ENCODE assay signal across 8 cellular contexts in the genomic region with DNA sequence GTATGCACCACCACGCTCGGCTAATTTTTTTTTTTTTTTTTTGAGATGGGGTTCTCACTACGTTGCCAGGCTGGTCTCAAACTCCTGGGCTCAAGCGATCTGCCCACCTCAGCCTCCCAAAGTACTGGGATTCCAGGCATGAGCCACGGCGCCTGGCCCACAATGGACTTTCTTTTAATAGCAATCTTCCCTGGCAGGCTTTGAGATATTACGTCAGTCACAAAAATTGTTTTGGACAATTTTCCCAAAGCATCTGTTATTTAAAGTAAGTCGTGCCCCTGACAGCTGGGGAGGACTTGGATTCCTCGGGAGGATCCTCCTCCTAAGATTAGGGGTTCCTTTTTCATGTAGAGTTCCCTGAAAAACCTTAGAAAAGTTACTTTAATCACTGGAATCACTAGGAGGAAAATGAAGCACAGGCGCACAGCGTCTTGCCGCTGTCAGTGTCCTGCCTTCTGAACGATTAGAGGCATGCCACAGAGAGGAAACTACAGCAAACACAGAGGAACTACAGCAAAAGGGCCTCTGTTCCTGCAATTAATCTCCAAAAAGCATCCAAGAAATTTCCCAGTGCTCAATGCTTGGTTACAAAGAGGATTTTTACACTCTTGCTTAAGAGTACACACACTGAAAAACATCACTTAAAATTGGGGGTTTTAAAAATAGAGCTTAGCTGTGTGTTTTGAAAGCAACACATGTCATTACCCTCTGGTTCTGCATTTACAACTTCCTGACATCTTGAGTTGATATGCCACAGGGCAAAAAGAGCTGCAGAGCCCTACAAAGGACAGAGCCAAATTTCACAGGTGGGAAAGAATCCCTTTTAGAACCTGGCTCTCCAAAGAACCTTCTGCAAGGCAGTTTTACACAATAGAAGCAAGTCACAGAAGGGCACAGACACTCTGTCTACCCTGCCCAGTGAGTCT. TPM values are rescaled to one million over a fixed set of nuclear protein-coding genes. Genes with fewer than 3 reads are reported as not detected.
DNase-seq lines count a peak whose midpoint lies in the region; ATAC-seq, FAIRE-seq and TF ChIP-seq lines count a peak whose summit lies in the region.

No MANE protein-coding gene starts in this region.

- H3K9me3 ChIP-seq in right atrium auricular region (no peaks in the 10 kb centered on the region), stomach smooth muscle (ENCODE audit: control insufficient read depth in 2 of 2, low read length in 2 of 2) (no peaks in the 10 kb centered on the region)

- peak overlapping the region; percentile 15 for H3K27ac Mint-ChIP-seq in activated naive CD8-positive, alpha-beta T cell treated with anti-CD3 and anti-CD28 coated beads, Interleukin-2, amount 10 ng/mL, durations not matched to agents 7 days and 5 days
- H3K27ac Mint-ChIP-seq in glutamatergic neuron (ENCODE audit: unreplicated experiment) = no peak overlapping the region

- H3K36me3 Mint-ChIP-seq in activated naive CD8-positive, alpha-beta T cell treated with anti-CD3 and anti-CD28 coated beads, Interleukin-2, amount 10 ng/mL, durations not matched to agents 7 days and 5 days = peaks cover 15% of the 10 kb centered on the region
- H3K36me3 Mint-ChIP-seq in glutamatergic neuron (ENCODE audit: unreplicated experiment) = no peaks in the 10 kb centered on the region

- FAIRE-seq in GM12892 (lab: Jason Lieb, UNC) = peak; percentile 63

- H3K4me1 ChIP-seq in right atrium auricular region (peaks cover 0 to 90% of the 10 kb centered on the region in 2 donors), stomach smooth muscle (ENCODE audit: control insufficient read depth, insufficient read depth, low read length) (peaks cover 91% of the 10 kb centered on the region)

- peaks cover 40% of the 10 kb centered on the region for H3K4me1 Mint-ChIP-seq in activated naive CD8-positive, alpha-beta T cell treated with anti-CD3 and anti-CD28 coated beads, Interleukin-2, amount 10 ng/mL, durations not matched to agents 7 days and 5 days
- H3K4me1 Mint-ChIP-seq in glutamatergic neuron (ENCODE audit: low read depth, unreplicated experiment) = no peaks in the 10 kb centered on the region

- H3K9me3 Mint-ChIP-seq in activated naive CD8-positive, alpha-beta T cell treated with anti-CD3 and anti-CD28 coated beads, Interleukin-2, amount 10 ng/mL, durations not matched to agents 7 days and 5 days = no peaks in the 10 kb centered on the region
- H3K9me3 Mint-ChIP-seq in glutamatergic neuron (ENCODE audit: unreplicated experiment) = peaks cover 7% of the 10 kb centered on the region

- H3K4me3 ChIP-seq in right atrium auricular region (peak overlapping the region in 1 of 2 donors; percentile 18), stomach smooth muscle (ENCODE audit: low read length in 2 of 2) (peak overlapping the region; percentile 47 to 49)

- H3K4me3 Mint-ChIP-seq in activated naive CD8-positive, alpha-beta T cell treated with anti-CD3 and anti-CD28 coated beads, Interleukin-2, amount 10 ng/mL, durations not matched to agents 7 days and 5 days = no peak overlapping the region
- no peak overlapping the region for H3K4me3 Mint-ChIP-seq in glutamatergic neuron (ENCODE audit: unreplicated experiment)

- DNase-seq in GM12892 (ENCODE audit: insufficient read length) = no peak
- peak; percentile 3 for DNase-seq in activated naive CD8-positive, alpha-beta T cell treated with anti-CD3 and anti-CD28 coated beads, Interleukin-2, amount 10 ng/mL, durations not matched to agents 7 days and 5 days
- peak; percentile 84 for DNase-seq in right atrium auricular region (ENCODE audit: low spot score)
- DNase-seq in kidney glomerular epithelial cell (lab: John Stamatoyannopoulos, UW) = no peak
- no peak for DNase-seq in activated T-cell treated with anti-CD3 and anti-CD28 coated beads, Interleukin-2, amount 50 U/mL, for 1 hour
- DNase-seq in GM10266 (ENCODE audit: extremely low spot score) = no peak
- no peak for DNase-seq in glutamatergic neuron

- POLR2A ChIA-PET in activated naive CD8-positive, alpha-beta T cell treated with anti-CD3 and anti-CD28 coated beads, Interleukin-2, amount 10 ng/mL, durations not matched to agents 7 days and 5 days (lab: Charles Lee) = interaction anchor here (0.6 kb wide), 1 partner anchor 98 kb away, joined by 3 read pairs; no protein-coding TSS in a partner anchor

- H3K27ac ChIP-seq in right atrium auricular region = peak overlapping the region; percentile 96 to 98
- H3K27ac ChIP-seq in stomach smooth muscle (ENCODE audit: low read length) = peak overlapping the region; percentile 82

- H3K27me3 Mint-ChIP-seq in activated naive CD8-positive, alpha-beta T cell treated with anti-CD3 and anti-CD28 coated beads, Interleukin-2, amount 10 ng/mL, durations not matched to agents 7 days and 5 days = no peaks in the 10 kb centered on the region
- peaks cover 7% of the 10 kb centered on the region for H3K27me3 Mint-ChIP-seq in glutamatergic neuron (ENCODE audit: unreplicated experiment)

- no peaks in the 10 kb centered on the region for H3K27me3 ChIP-seq in right atrium auricular region
- H3K27me3 ChIP-seq in stomach smooth muscle (ENCODE audit: control insufficient read depth in 1 of 2, insufficient read depth in 2 of 2, low read length in 2 of 2) = no peaks in the 10 kb centered on the region

- ATAC-seq in activated naive CD8-positive, alpha-beta T cell treated with anti-CD3 and anti-CD28 coated beads, Interleukin-2, amount 10 ng/mL, durations not matched to agents 7 days and 5 days (ENCODE audit: low read depth) = no peak

- no peak for TF ChIP-seq POLR2A in GM12892 (IDR thresholded peaks at IDR 0.05; ENCODE audit: low read depth, low read length)

- H3K36me3 ChIP-seq in right atrium auricular region = no peaks in the 10 kb centered on the region
- no peaks in the 10 kb centered on the region for H3K36me3 ChIP-seq in stomach smooth muscle (ENCODE audit: control insufficient read depth in 2 of 2, insufficient read depth in 2 of 2, low read length in 2 of 2)

- peak overlapping the region; percentile 55 to 61 for H3K9ac ChIP-seq in stomach smooth muscle (ENCODE audit: low read length in 2 of 2)

- TF ChIP-seq CTCF in right atrium auricular region (IDR thresholded peaks at IDR 0.05) (no peak), GM10266 (IDR thresholded peaks at IDR 0.05; ENCODE audit: control insufficient read depth, insufficient read depth, low read depth, missing control alignments) (no peak), glutamatergic neuron (IDR thresholded peaks at IDR 0.05; ENCODE audit: partially characterized antibody, unreplicated experiment) (no peak)

RNA-seq across cellular contexts. Expression of a gene that starts 4.5 kb away (rescaled TPM):
- 15.1 TPM for polyA plus RNA-seq in GM12892 (2012; ENCODE audit: missing spikeins)
- total RNA-seq in activated naive CD8-positive, alpha-beta T cell treated with anti-CD3 and anti-CD28 coated beads, Interleukin-2, amount 10 ng/mL, durations not matched to agents 7 days and 5 days = 10 to 100 TPM; 53.3 to 55.8 TPM
- total RNA-seq in right atrium auricular region = 10 to 100 TPM; 25.6 to 26.4 TPM
- not detected for total RNA-seq in glutamatergic neuron (ENCODE audit: unreplicated experiment)

RNA-seq across cellular contexts. Expression of a gene that starts 28.5 kb away (rescaled TPM):
- not detected for polyA plus RNA-seq in GM12892 (2012; ENCODE audit: missing spikeins)
- not detected for total RNA-seq in activated naive CD8-positive, alpha-beta T cell treated with anti-CD3 and anti-CD28 coated beads, Interleukin-2, amount 10 ng/mL, durations not matched to agents 7 days and 5 days
- total RNA-seq in right atrium auricular region (not detected), glutamatergic neuron (ENCODE audit: unreplicated experiment) (not detected)

Comparison
In these comparisons a context has a peak if more than half of its experiments do, and no peak if none do; other contexts are left out.
1. DNase-seq: peak in activated naive CD8-positive, alpha-beta T cell treated with anti-CD3 and anti-CD28 coated beads, Interleukin-2, amount 10 ng/mL, durations not matched to agents 7 days and 5 days (single experiment) and right atrium auricular region (single experiment); none in GM12892 (single experiment), kidney glomerular epithelial cell (single experiment), activated T-cell treated with anti-CD3 and anti-CD28 coated beads, Interleukin-2, amount 50 U/mL, for 1 hour (single experiment), GM10266 (single experiment) and glutamatergic neuron (single experiment).
2. RNA of a gene that starts 4.5 kb away (total RNA-seq): 53.3 to 55.8 TPM in activated naive CD8-positive, alpha-beta T cell treated with anti-CD3 and anti-CD28 coated beads, Interleukin-2, amount 10 ng/mL, durations not matched to agents 7 days and 5 days and 25.6 to 26.4 TPM in right atrium auricular region; not detected in glutamatergic neuron (single experiment); every median in the first group is over 10 times any median in the second.